In genomic region chr11:77602385-77603105, GRCh38 we compare ENCODE assay signal across 10 cellular contexts. TPM values are rescaled to one million over a fixed set of nuclear protein-coding genes. Genes with fewer than 3 reads are reported as not detected.
A peak's percentile ranks its signal among the peaks of the same experiment; 100 is the strongest.
DNase-seq lines count a peak whose midpoint lies in the region; ATAC-seq, FAIRE-seq and TF ChIP-seq lines count a peak whose summit lies in the region.
"Had no signal": no experiment of that assay in that cellular context is flagged by ENCODE, and none has a peak within 500 bp of the region (broad histone marks: within the 10 kb centered on the region; RNA-seq: fewer than 3 reads in every experiment).

No MANE protein-coding gene starts in this region.

- no peaks in the 10 kb centered on the region for H3K9me2 ChIP-seq in hepatocyte (replicated peaks; ENCODE audit: insufficient read depth)

- peaks cover 4% of the 10 kb centered on the region for H3K4me1 ChIP-seq in hepatocyte (ENCODE audit: insufficient read depth)
- H3K4me1 ChIP-seq: BE2C, upper lobe of left lung had no signal

- H2AFZ ChIP-seq in hepatocyte: no peak overlapping the region

- in situ Hi-C loops in astrocyte of the cerebellum (cut with HindIII; ENCODE audit: low sequenced_read_pairs): no loop called here

- H3K4me3 ChIP-seq in astrocyte of the cerebellum (ENCODE audit: low read depth, low read length): no peak overlapping the region
- H3K4me3 ChIP-seq in hepatocyte: no peak overlapping the region
- H3K4me3 ChIP-seq: upper lobe of left lung had no signal

- no peaks in the 10 kb centered on the region for H3K27me3 ChIP-seq in hepatocyte
- H3K27me3 ChIP-seq: BE2C, upper lobe of left lung had no signal

- H3K27ac ChIP-seq in hepatocyte: peak overlapping the region; percentile 63
- H3K27ac ChIP-seq: upper lobe of left lung had no signal

- no peak overlapping the region for H3K4me2 ChIP-seq in hepatocyte

- H3K79me2 ChIP-seq in hepatocyte: peaks cover 6% of the 10 kb centered on the region

- WGBS in hepatocyte (ENCODE audit: low lambda C conversion rate, missing lambda C conversion rate): 98% methylated on average over 3 of the region's 3 CpGs

- no peak for TF ChIP-seq POLR2A in GM12891 (IDR thresholded peaks at IDR 0.05; ENCODE audit: low read depth, low read length)

- no peak for FAIRE-seq in GM12891 (lab: Jason Lieb, UNC)

- no peak for TF ChIP-seq CTCF in astrocyte of the cerebellum (IDR thresholded peaks at IDR 0.05; ENCODE audit: low read depth, low read length, missing control alignments)
- no peak for TF ChIP-seq CTCF in hepatocyte (IDR thresholded peaks at IDR 0.05; ENCODE audit: poor library complexity)

- no peaks in the 10 kb centered on the region for H3K36me3 ChIP-seq in hepatocyte (replicated peaks; ENCODE audit: insufficient read depth, low read depth)

- H4K20me1 ChIP-seq in hepatocyte (ENCODE audit: insufficient read depth, poor library complexity, severe bottlenecking): no peaks in the 10 kb centered on the region

- DNase-seq in activated CD4-positive, CD25-positive, alpha-beta regulatory T cell (lab: John Stamatoyannopoulos, UW): no peak
- DNase-seq in astrocyte of the cerebellum (ENCODE audit: low read depth) (peak; percentile 70), hepatocyte (ENCODE audit: low spot score) (peak; percentile 40), superior temporal gyrus (ENCODE audit: extremely low spot score) (peak; percentile 75), GM12891 (ENCODE audit: insufficient read length, low spot score) (no peak)
- DNase-seq: BE2C, upper lobe of left lung had no signal

- H3K9me3 ChIP-seq in hepatocyte (ENCODE audit: low read depth): no peaks in the 10 kb centered on the region
- H3K9me3 ChIP-seq: BE2C, upper lobe of left lung had no signal

- peak; percentile 35 to 45 for ATAC-seq in activated CD4-positive, CD25-positive, alpha-beta regulatory T cell treated with anti-CD3 and anti-CD28 coated beads, Interleukin-2, amount 50 U/mL, for 24 hours
- no peak for ATAC-seq in GM21723 (IDR thresholded peaks at IDR 0.05; ENCODE audit: unreplicated experiment)
- ATAC-seq in HG03280 (IDR thresholded peaks at IDR 0.05; ENCODE audit: unreplicated experiment): no peak

TF ChIP-seq in GM12891, 5 proteins besides CTCF, POLR2A, EP300 and RAD21:
- no peak for TF ChIP-seq POU2F2 (IDR thresholded peaks at IDR 0.05; ENCODE audit: low read depth, low read length)
- TF ChIP-seq SPI1 (IDR thresholded peaks at IDR 0.05; ENCODE audit: low read depth, low read length): no peak
- no peak for TF ChIP-seq TAF1 (IDR thresholded peaks at IDR 0.05; ENCODE audit: low read depth, low read length)
- no peak for TF ChIP-seq POLR2AphosphoS5 (IDR thresholded peaks at IDR 0.05; ENCODE audit: low read depth, low read length)
- TF ChIP-seq PAX5 (IDR thresholded peaks at IDR 0.05; ENCODE audit: insufficient read depth, low read length, severe bottlenecking): no peak
TF ChIP-seq in GM12891: peak in this region for 0.

RNA-seq across cellular contexts. Expression of gene AQP11, which starts 12.8 kb away (rescaled TPM):
- 6.6 and 11.7 TPM in 2 replicates for total RNA-seq in hepatocyte
- polyA plus RNA-seq in hepatocyte: 9.3 and 13.5 TPM in 2 replicates
- polyA plus RNA-seq in GM12891 (2012; ENCODE audit: low read depth, missing spikeins): 0.62 TPM

RNA-seq across cellular contexts. Expression of gene CLNS1A, which starts 35.0 kb away (rescaled TPM):
- total RNA-seq in hepatocyte: 121 and 137 TPM in 2 replicates
- polyA plus RNA-seq in hepatocyte: 77.3 and 80.6 TPM in 2 replicates
- 139 TPM for polyA plus RNA-seq in GM12891 (2012; ENCODE audit: low read depth, missing spikeins)

Comparison
In these comparisons a context has a peak if more than half of its experiments do, and no peak if none do; other contexts are left out.
1. ATAC-seq: peak in activated CD4-positive, CD25-positive, alpha-beta regulatory T cell treated with anti-CD3 and anti-CD28 coated beads, Interleukin-2, amount 50 U/mL, for 24 hours (2 of 2); none in GM21723 (single experiment) and HG03280 (single experiment).
2. DNase-seq: peak in astrocyte of the cerebellum (single experiment), hepatocyte (single experiment) and superior temporal gyrus (single experiment); none in activated CD4-positive, CD25-positive, alpha-beta regulatory T cell (0 of 4) and GM12891 (single experiment).